In the genomic region with DNA sequence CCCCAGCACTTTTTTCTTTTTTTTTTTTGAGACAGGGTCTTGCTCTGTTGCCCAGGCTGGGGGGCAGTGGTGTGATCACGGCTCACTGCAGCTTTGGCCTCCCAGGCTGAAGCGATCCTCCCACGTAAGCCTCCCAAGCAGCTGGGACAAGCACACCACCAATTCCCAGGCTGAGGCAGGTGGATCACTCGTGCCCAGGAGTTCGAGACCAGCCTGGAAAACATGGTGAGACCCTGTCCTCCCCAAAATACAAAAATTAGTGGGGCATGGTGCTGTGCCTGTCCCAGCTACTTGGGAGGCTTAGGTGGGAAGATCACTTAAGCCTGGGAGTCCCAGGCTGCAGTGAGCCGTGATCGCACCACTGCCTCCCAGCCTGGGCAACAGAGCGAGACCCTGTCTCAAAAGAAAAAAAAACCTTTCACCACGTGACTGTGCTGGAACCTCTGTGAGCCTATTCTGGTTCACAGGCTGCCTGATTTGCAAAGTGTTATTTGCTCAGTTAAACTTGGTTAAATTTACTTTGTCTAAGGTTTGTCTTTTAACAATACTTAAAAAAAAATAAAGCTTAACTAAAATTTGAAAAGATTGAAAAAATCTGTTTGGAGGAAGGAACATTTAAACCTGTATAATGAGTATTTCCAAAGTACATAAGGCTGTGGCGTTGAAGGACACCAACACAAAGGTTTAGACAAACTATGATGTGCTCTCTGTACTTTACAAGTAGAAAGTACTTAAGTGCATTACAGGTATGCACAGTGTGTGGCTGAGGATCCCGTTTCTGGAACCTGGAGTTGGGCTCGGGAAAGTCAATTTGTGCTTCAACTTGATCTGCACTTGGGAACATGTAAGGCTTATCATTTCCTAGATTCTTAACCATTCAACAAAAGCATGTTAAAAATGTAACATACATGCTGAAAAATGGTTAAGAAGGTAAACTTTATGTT, we compare ENCODE assay signal across 1 cellular context.
TF ChIP-seq lines count a peak whose summit lies in the region.

No MANE protein-coding gene starts in this region.

TF ChIP-seq in SK-N-SH, 30 proteins besides CTCF, POLR2A, EP300 and RAD21:
- no peak for TF ChIP-seq MXI1 (IDR thresholded peaks at IDR 0.05; ENCODE audit: low read depth, low read length)
- TF ChIP-seq, protein P1, sequence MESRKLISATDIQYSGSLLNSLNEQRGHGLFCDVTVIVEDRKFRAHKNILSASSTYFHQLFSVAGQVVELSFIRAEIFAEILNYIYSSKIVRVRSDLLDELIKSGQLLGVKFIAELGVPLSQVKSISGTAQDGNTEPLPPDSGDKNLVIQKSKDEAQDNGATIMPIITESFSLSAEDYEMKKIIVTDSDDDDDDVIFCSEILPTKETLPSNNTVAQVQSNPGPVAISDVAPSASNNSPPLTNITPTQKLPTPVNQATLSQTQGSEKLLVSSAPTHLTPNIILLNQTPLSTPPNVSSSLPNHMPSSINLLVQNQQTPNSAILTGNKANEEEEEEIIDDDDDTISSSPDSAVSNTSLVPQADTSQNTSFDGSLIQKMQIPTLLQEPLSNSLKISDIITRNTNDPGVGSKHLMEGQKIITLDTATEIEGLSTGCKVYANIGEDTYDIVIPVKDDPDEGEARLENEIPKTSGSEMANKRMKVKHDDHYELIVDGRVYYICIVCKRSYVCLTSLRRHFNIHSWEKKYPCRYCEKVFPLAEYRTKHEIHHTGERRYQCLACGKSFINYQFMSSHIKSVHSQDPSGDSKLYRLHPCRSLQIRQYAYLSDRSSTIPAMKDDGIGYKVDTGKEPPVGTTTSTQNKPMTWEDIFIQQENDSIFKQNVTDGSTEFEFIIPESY (IDR thresholded peaks at IDR 0.05; ENCODE audit: borderline replicate concordance, low read depth): no peak
- TF ChIP-seq RFX5 (IDR thresholded peaks at IDR 0.05; ENCODE audit: low read length): no peak
- no peak for TF ChIP-seq FOXM1 (IDR thresholded peaks at IDR 0.05; ENCODE audit: low read depth)
- TF ChIP-seq TCF12 (IDR thresholded peaks at IDR 0.05): no peak
- no peak for TF ChIP-seq NRF1 (IDR thresholded peaks at IDR 0.05; ENCODE audit: low read depth, low read length)
- TF ChIP-seq YY1 (IDR thresholded peaks at IDR 0.05; ENCODE audit: low read depth): no peak
- TF ChIP-seq, protein P2, sequence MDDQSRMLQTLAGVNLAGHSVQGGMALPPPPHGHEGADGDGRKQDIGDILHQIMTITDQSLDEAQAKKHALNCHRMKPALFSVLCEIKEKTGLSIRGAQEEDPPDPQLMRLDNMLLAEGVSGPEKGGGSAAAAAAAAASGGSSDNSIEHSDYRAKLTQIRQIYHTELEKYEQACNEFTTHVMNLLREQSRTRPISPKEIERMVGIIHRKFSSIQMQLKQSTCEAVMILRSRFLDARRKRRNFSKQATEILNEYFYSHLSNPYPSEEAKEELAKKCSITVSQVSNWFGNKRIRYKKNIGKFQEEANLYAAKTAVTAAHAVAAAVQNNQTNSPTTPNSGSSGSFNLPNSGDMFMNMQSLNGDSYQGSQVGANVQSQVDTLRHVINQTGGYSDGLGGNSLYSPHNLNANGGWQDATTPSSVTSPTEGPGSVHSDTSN (IDR thresholded peaks at IDR 0.05): no peak
- no peak for TF ChIP-seq POLR2AphosphoS5 (IDR thresholded peaks at IDR 0.05; ENCODE audit: low read depth, low read length)
- TF ChIP-seq, protein P3, sequence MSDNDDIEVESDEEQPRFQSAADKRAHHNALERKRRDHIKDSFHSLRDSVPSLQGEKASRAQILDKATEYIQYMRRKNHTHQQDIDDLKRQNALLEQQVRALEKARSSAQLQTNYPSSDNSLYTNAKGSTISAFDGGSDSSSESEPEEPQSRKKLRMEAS (IDR thresholded peaks at IDR 0.05; ENCODE audit: low read depth): no peak
- TF ChIP-seq, protein P4, sequence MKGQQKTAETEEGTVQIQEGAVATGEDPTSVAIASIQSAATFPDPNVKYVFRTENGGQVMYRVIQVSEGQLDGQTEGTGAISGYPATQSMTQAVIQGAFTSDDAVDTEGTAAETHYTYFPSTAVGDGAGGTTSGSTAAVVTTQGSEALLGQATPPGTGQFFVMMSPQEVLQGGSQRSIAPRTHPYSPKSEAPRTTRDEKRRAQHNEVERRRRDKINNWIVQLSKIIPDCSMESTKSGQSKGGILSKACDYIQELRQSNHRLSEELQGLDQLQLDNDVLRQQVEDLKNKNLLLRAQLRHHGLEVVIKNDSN (IDR thresholded peaks at IDR 0.05; ENCODE audit: borderline replicate concordance, low read depth): no peak
- no peak for TF ChIP-seq RCOR1 (IDR thresholded peaks at IDR 0.05; ENCODE audit: low read length)
- TF ChIP-seq RXRA (IDR thresholded peaks at IDR 0.05; ENCODE audit: borderline replicate concordance, low read depth): no peak
- TF ChIP-seq EZH2phosphoT487 (IDR thresholded peaks at IDR 0.05; ENCODE audit: borderline replicate concordance, low read depth): no peak
- TF ChIP-seq GABPA (IDR thresholded peaks at IDR 0.05; ENCODE audit: low read depth): no peak
